In genomic region chr11:124584681-124585372, GRCh38 we compare ENCODE assay signal across 1 cellular context.
TF ChIP-seq lines count a peak whose summit lies in the region.

No MANE protein-coding gene starts in this region.

TF ChIP-seq in H1, 55 proteins besides CTCF, POLR2A, EP300 and RAD21:
- TF ChIP-seq CREB1 (IDR thresholded peaks at IDR 0.05) (no peak), CBX5 (IDR thresholded peaks at IDR 0.05; ENCODE audit: low read depth, low read length) (no peak), NANOG (IDR thresholded peaks at IDR 0.05; ENCODE audit: insufficient read depth, low read depth, low read length, poor library complexity, severe bottlenecking) (no peak), SP2 (IDR thresholded peaks at IDR 0.05; ENCODE audit: low read length) (no peak), TAF7 (optimal IDR thresholded peaks at IDR 0.05; ENCODE audit: borderline replicate concordance, low read depth, low read length) (no peak), TBP (IDR thresholded peaks at IDR 0.05; ENCODE audit: low read depth, low read length) (no peak), RNF2 (IDR thresholded peaks at IDR 0.05; ENCODE audit: borderline replicate concordance, low read depth, low read length, missing control alignments, poor library complexity, severe bottlenecking) (no peak), BCL11A (IDR thresholded peaks at IDR 0.05; ENCODE audit: low read depth in 2 of 2, low read length in 2 of 2) (no peak), MAFK (IDR thresholded peaks at IDR 0.05; ENCODE audit: low read depth, low read length) (no peak), HDAC2 (IDR thresholded peaks at IDR 0.05; ENCODE audit: borderline replicate concordance in 1 of 2, low read depth in 2 of 2, low read length in 2 of 2) (no peak), SUZ12 (IDR thresholded peaks at IDR 0.05; ENCODE audit: low read length) (no peak), TEAD4 (IDR thresholded peaks at IDR 0.05; ENCODE audit: low read depth, low read length) (no peak)
- TF ChIP-seq, protein P1, sequence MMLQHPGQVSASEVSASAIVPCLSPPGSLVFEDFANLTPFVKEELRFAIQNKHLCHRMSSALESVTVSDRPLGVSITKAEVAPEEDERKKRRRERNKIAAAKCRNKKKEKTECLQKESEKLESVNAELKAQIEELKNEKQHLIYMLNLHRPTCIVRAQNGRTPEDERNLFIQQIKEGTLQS (IDR thresholded peaks at IDR 0.05; ENCODE audit: insufficient read depth, low read depth, low read length): no peak
- TF ChIP-seq, protein P2, sequence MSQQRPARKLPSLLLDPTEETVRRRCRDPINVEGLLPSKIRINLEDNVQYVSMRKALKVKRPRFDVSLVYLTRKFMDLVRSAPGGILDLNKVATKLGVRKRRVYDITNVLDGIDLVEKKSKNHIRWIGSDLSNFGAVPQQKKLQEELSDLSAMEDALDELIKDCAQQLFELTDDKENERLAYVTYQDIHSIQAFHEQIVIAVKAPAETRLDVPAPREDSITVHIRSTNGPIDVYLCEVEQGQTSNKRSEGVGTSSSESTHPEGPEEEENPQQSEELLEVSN (IDR thresholded peaks at IDR 0.05): no peak
